Comparison of ENCODE assay signal across 24 cellular contexts in the genomic region with DNA sequence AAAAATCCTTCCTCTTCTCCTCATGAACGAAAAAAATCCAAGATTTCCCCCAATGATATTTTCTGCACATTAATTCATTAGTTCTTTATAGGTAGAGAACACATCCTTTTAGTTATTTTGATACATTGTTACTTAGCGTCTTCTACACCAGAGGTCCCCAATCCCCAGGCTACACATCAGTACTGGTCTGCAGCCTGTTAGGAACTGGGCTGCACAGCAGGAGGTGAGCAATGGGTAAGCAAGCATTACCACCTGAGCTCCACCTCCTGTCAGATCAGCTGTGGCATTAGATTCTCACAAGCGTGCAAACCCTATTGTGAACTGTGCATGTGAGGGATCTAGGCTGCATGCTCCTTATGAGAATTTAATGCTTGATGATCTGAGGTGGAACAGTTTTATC. TPM values are rescaled to one million over a fixed set of nuclear protein-coding genes. Genes with fewer than 3 reads are reported as not detected.
DNase-seq lines count a peak whose midpoint lies in the region; ATAC-seq and TF ChIP-seq lines count a peak whose summit lies in the region.
"Had no signal": no experiment of that assay in that cellular context is flagged by ENCODE, and none has a peak within 500 bp of the region (broad histone marks: within the 10 kb centered on the region; RNA-seq: fewer than 3 reads in every experiment).

No MANE protein-coding gene starts in this region.

- no peaks in the 10 kb centered on the region for H3K9me3 Mint-ChIP-seq in endodermal cell
- H3K9me3 Mint-ChIP-seq: CD4-positive, alpha-beta memory T cell; CD8-positive, alpha-beta memory T cell had no signal

- H3K36me3 Mint-ChIP-seq in endodermal cell (ENCODE audit: low read depth), result peaks cover 11% of the 10 kb centered on the region
- H3K36me3 Mint-ChIP-seq: CD14-positive monocyte; CD4-positive, alpha-beta memory T cell; CD4-positive, CD25-positive, alpha-beta regulatory T cell; CD8-positive, alpha-beta memory T cell had no signal

- no peak overlapping the region for H3K4me3 Mint-ChIP-seq in endodermal cell
- H3K4me3 Mint-ChIP-seq: CD14-positive monocyte; CD4-positive, alpha-beta memory T cell; CD4-positive, CD25-positive, alpha-beta regulatory T cell; CD8-positive, alpha-beta memory T cell had no signal

- no peak for TF ChIP-seq CTCF in endodermal cell (conservative IDR thresholded peaks at IDR 0.05)

- no peaks in the 10 kb centered on the region for H3K79me2 ChIP-seq in mesendoderm (ENCODE audit: control insufficient read depth, insufficient read depth, low read length)

- H3K4me2 ChIP-seq in mesendoderm (ENCODE audit: low read length), result no peak overlapping the region
- H3K4me2 ChIP-seq: BLaER1 had no signal

- H3K23ac ChIP-seq in mesendoderm (ENCODE audit: low read length), result no peak overlapping the region

- H3K4me1 ChIP-seq in endodermal cell (ENCODE audit: control insufficient read depth, insufficient read depth, low read length), result no peaks in the 10 kb centered on the region
- H3K4me1 ChIP-seq in mesendoderm (ENCODE audit: control insufficient read depth, low read depth, low read length), result no peaks in the 10 kb centered on the region
- no peaks in the 10 kb centered on the region for H3K4me1 ChIP-seq in aorta (ENCODE audit: control insufficient read depth in 1 of 2, insufficient read depth in 2 of 2, low read length in 2 of 2)
- H3K4me1 ChIP-seq: BE2C, BLaER1 had no signal

- H2BK120ac ChIP-seq in mesendoderm (ENCODE audit: low read depth, low read length), result no peak overlapping the region

- H3K27me3 ChIP-seq in endodermal cell (ENCODE audit: control insufficient read depth, insufficient read depth, low read length, poor library complexity, severe bottlenecking), result no peaks in the 10 kb centered on the region
- H3K27me3 ChIP-seq in mesendoderm (ENCODE audit: insufficient read depth, low read length, poor library complexity), result no peaks in the 10 kb centered on the region
- H3K27me3 ChIP-seq in aorta (ENCODE audit: control insufficient read depth in 1 of 2, insufficient read depth in 2 of 2, low read length in 1 of 2), result no peaks in the 10 kb centered on the region
- H3K27me3 ChIP-seq: BE2C, BLaER1 had no signal

- H3K9me3 ChIP-seq in endodermal cell (ENCODE audit: control insufficient read depth, low read length) (no peaks in the 10 kb centered on the region), aorta (ENCODE audit: control insufficient read depth, low read length) (no peaks in the 10 kb centered on the region)
- H3K9me3 ChIP-seq: BE2C, BLaER1 had no signal

- no peak for ATAC-seq in aorta (ENCODE audit: low FRiP score)
- ATAC-seq in GM18907 (IDR thresholded peaks at IDR 0.05; ENCODE audit: unreplicated experiment), result no peak
- ATAC-seq: GM12878 had no signal

- H3K9ac ChIP-seq in endodermal cell (ENCODE audit: extremely low read depth, low read length, poor library complexity, severe bottlenecking), result no peak overlapping the region
- H3K9ac ChIP-seq in mesendoderm (ENCODE audit: low read length), result no peak overlapping the region
- H3K9ac ChIP-seq: BLaER1 had no signal

- H3K18ac ChIP-seq in mesendoderm (ENCODE audit: low read length), result no peak overlapping the region

- intact Hi-C loops in aorta (cut with DNase I), result no loop called here

- H3K36me3 ChIP-seq in endodermal cell (ENCODE audit: control insufficient read depth, insufficient read depth, low read length) (peaks cover 29% of the 10 kb centered on the region), mesendoderm (ENCODE audit: control insufficient read depth, insufficient read depth, low read length) (no peaks in the 10 kb centered on the region), aorta (ENCODE audit: control insufficient read depth in 1 of 2, insufficient read depth in 2 of 2, low read length in 1 of 2) (peaks cover 0 to 2% of the 10 kb centered on the region in 2 donors)

- H3K27me3 Mint-ChIP-seq in endodermal cell (ENCODE audit: insufficient read depth), result no peaks in the 10 kb centered on the region
- H3K27me3 Mint-ChIP-seq: CD4-positive, alpha-beta memory T cell had no signal

- H3K27ac ChIP-seq in endodermal cell (ENCODE audit: low read depth, low read length) (no peak overlapping the region), mesendoderm (ENCODE audit: low read depth, low read length) (no peak overlapping the region), aorta (ENCODE audit: low read depth in 1 of 2, low read length in 2 of 2) (no peak overlapping the region)
- H3K27ac ChIP-seq: BLaER1 had no signal

- DNase-seq in NCI-H69 (lab: John Stamatoyannopoulos, UW) (peak; percentile 5), endodermal cell (peak; percentile 52), mesendoderm (peak; percentile 30), aorta (no peak)
- DNase-seq in activated CD4-positive, alpha-beta T cell treated with anti-CD3 and anti-CD28 coated beads, Interleukin-2, amount 50 U/mL, for 48 hours, result no peak
- DNase-seq: 8988T; ACHN; BE2C; C1 segment of cervical spinal cord; CD4-positive, alpha-beta memory T cell; CD4-positive, CD25-positive, alpha-beta regulatory T cell; CD8-positive, alpha-beta memory T cell; COR-L47; DMS 273 treated with DMSO at 0.1 percent for 48 hours; DMS153; DMS53; DMS79; DND-41; EL; GDM1 had no signal

- H2BK5ac ChIP-seq in mesendoderm (ENCODE audit: low read length), result no peak overlapping the region

- H3K79me1 ChIP-seq in mesendoderm (ENCODE audit: low read length), result no peaks in the 10 kb centered on the region

- H2BK15ac ChIP-seq in mesendoderm (replicated peaks; ENCODE audit: low read depth), result no peak overlapping the region

- no peak overlapping the region for H3K4ac ChIP-seq in mesendoderm (ENCODE audit: low read depth, low read length)

- H3K27ac Mint-ChIP-seq in endodermal cell, result no peak overlapping the region
- H3K27ac Mint-ChIP-seq: CD4-positive, alpha-beta memory T cell; CD8-positive, alpha-beta memory T cell had no signal

- H3K4me3 ChIP-seq in endodermal cell (ENCODE audit: low read length) (no peak overlapping the region), mesendoderm (ENCODE audit: low read length) (no peak overlapping the region), aorta (ENCODE audit: low read length in 2 of 2) (no peak overlapping the region)
- H3K4me3 ChIP-seq: BLaER1, GM12878 had no signal

- no peak overlapping the region for H4K8ac ChIP-seq in mesendoderm (ENCODE audit: low read depth, low read length)

- H3K56ac ChIP-seq in mesendoderm (ENCODE audit: low read length), result no peak overlapping the region

- 86 to 92% methylated on average over 2 of the region's 3 CpGs for WGBS in endodermal cell (ENCODE audit: insufficient coverage in 1 of 2, insufficient read length in 1 of 2), 2 experiments
- WGBS in mesendoderm (ENCODE audit: extremely low coverage, insufficient coverage, low lambda C conversion rate), result no CpG with 5 or more reads among the region's 3 CpGs
- WGBS in aorta, 2 donors, result 94 to 98% methylated on average over 3 of the region's 3 CpGs

- H3K4me1 Mint-ChIP-seq in endodermal cell, result peaks cover 4% of the 10 kb centered on the region
- H3K4me1 Mint-ChIP-seq: CD4-positive, alpha-beta memory T cell; CD4-positive, CD25-positive, alpha-beta regulatory T cell; CD8-positive, alpha-beta memory T cell had no signal

- H4K5ac ChIP-seq in mesendoderm (ENCODE audit: low read length), result no peak overlapping the region

- no peak overlapping the region for H2AK5ac ChIP-seq in mesendoderm (ENCODE audit: low read length)

RNA-seq across cellular contexts. Expression of gene EXTL2, which starts 13.0 kb away (rescaled TPM):
- 10 to 100 TPM; 40.6 to 47.5 TPM for total RNA-seq in endodermal cell
- polyA plus RNA-seq in endodermal cell (2013, experiment 1 of 2), result 56.1 TPM
- polyA plus RNA-seq in endodermal cell (2013, experiment 2 of 2), result 53.9 TPM
- polyA plus RNA-seq in mesendoderm (2013, experiment 1 of 2), result 36.7 TPM
- polyA plus RNA-seq in mesendoderm (2013, experiment 2 of 2), result 36.0 TPM
- 10 to 100 TPM; 14.3 to 19.0 TPM for total RNA-seq in aorta
- 10 to 100 TPM; 16.8 to 18.1 TPM for polyA plus RNA-seq in aorta

RNA-seq across cellular contexts. Expression of gene SLC30A7, which starts 14.2 kb away (rescaled TPM):
- total RNA-seq in endodermal cell (10 to 100 TPM; 21.7 to 26.2 TPM), aorta (10 to 100 TPM; 26.1 to 36.2 TPM)
- 12.0 TPM for polyA plus RNA-seq in endodermal cell (2013, experiment 1 of 2)
- polyA plus RNA-seq in endodermal cell (2013, experiment 2 of 2), result 11.0 TPM
- polyA plus RNA-seq in mesendoderm (2013, experiment 1 of 2), result 11.2 TPM
- 10.5 TPM for polyA plus RNA-seq in mesendoderm (2013, experiment 2 of 2)
- 1 to 10 TPM; 2.1 to 5.3 TPM for polyA plus RNA-seq in aorta

Comparison
In these comparisons a context has a peak if more than half of its experiments do, and no peak if none do; other contexts are left out.
1. DNase-seq: peak in NCI-H69 (single experiment), endodermal cell (single experiment) and mesendoderm (single experiment); none in activated CD4-positive, alpha-beta T cell treated with anti-CD3 and anti-CD28 coated beads, Interleukin-2, amount 50 U/mL, for 48 hours (0 of 2) and aorta (0 of 2).